In genomic region chr1:185562623-185563359, GRCh38 we compare ENCODE assay signal across 12 cellular contexts.
"Had no signal": no experiment of that assay in that cellular context is flagged by ENCODE, and none has a peak within 500 bp of the region (broad histone marks: within the 10 kb centered on the region; RNA-seq: fewer than 3 reads in every experiment).

No MANE protein-coding gene starts in this region.

- H3K27me3 Mint-ChIP-seq: activated CD4-positive, alpha-beta T cell treated with anti-CD3 and anti-CD28 coated beads, Interleukin-2, amount 10 ng/mL, durations not matched to agents 24 days and 14 days; activated naive CD8-positive, alpha-beta T cell treated with anti-CD3 and anti-CD28 coated beads, Interleukin-2, amount 10 ng/mL, durations not matched to agents 7 days and 5 days had no signal

- H3K36me3 Mint-ChIP-seq: WTC11 had no signal

- H3K4me1 ChIP-seq: ascending aorta, parathyroid adenoma, thyroid gland, uterus had no signal

- DNase-seq: activated CD4-positive, alpha-beta T cell treated with anti-CD3 and anti-CD28 coated beads, Interleukin-2, amount 10 ng/mL, durations not matched to agents 24 days and 14 days; activated effector memory CD4-positive, alpha-beta T cell treated with anti-CD3 and anti-CD28 coated beads, Interleukin-2, amount 50 U/mL, for 16 hours; activated naive CD8-positive, alpha-beta T cell treated with anti-CD3 and anti-CD28 coated beads, Interleukin-2, amount 10 ng/mL, durations not matched to agents 7 days and 5 days; esophagus squamous epithelium; foreskin keratinocyte; mammary epithelial cell; thyroid gland; uterus had no signal

- H3K4me3 Mint-ChIP-seq: activated CD4-positive, alpha-beta T cell treated with anti-CD3 and anti-CD28 coated beads, Interleukin-2, amount 10 ng/mL, durations not matched to agents 24 days and 14 days; WTC11 had no signal

- H3K4me3 ChIP-seq: ascending aorta, esophagus squamous epithelium, skin epidermis, thyroid gland, uterus had no signal

- H3K27me3 ChIP-seq: ascending aorta, foreskin keratinocyte, thyroid gland, uterus had no signal

- H3K9me3 ChIP-seq: ascending aorta, esophagus squamous epithelium, thyroid gland, uterus had no signal

- H3K9me3 Mint-ChIP-seq: WTC11 had no signal

- H3K36me3 ChIP-seq: ascending aorta, esophagus squamous epithelium, thyroid gland, uterus had no signal

- H3K27ac Mint-ChIP-seq: WTC11 had no signal

- H3K27ac ChIP-seq: ascending aorta, esophagus squamous epithelium, foreskin keratinocyte, parathyroid adenoma, skin epidermis, thyroid gland, uterus had no signal

- ATAC-seq: foreskin keratinocyte, WTC11 had no signal
